Comparison of ENCODE assay signal across 1 cellular context in genomic region chr4:73662709-73663546, GRCh38.
TF ChIP-seq lines count a peak whose summit lies in the region.

No MANE protein-coding gene starts in this region.

TF ChIP-seq in HepG2, 621 proteins besides CTCF, POLR2A, EP300 and RAD21 (continued from another document):
- TF ChIP-seq E2F1 (CRISPR knock-in tag; IDR thresholded peaks at IDR 0.05) (no peak), ZXDC (CRISPR knock-in tag; IDR thresholded peaks at IDR 0.05) (no peak), TEAD2 (CRISPR knock-in tag; IDR thresholded peaks at IDR 0.05) (no peak), NR2C2 (CRISPR knock-in tag; IDR thresholded peaks at IDR 0.05; ENCODE audit: borderline replicate concordance) (no peak), ZFP36 (IDR thresholded peaks at IDR 0.05; ENCODE audit: borderline replicate concordance, low read depth, low read length, partially characterized antibody) (no peak), ZNF580 (CRISPR knock-in tag; IDR thresholded peaks at IDR 0.05; ENCODE audit: borderline replicate concordance, low read depth) (no peak), ZBTB44 (CRISPR knock-in tag; IDR thresholded peaks at IDR 0.05) (no peak), FOXP1 (IDR thresholded peaks at IDR 0.05) (no peak), FOXP1 (CRISPR knock-in tag; IDR thresholded peaks at IDR 0.05) (no peak)
